In the genomic region with DNA sequence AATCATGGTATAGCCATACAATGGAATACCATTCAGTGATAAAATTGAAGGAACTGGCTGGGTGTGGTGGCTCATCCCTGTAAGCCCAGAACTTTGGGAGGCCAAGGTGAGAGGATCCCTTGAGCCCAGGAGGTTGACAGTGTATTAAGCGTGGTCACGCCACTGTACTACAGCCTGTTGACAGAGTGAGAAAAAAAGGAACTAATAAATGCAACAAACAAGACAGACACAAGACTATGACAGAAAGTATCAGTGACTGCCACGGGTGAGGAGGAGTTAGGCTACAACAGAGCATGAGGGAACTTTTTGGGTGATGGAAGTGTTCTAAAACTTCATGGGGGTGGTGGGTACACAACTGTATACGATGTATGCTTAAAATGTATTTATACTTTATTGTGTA, we compare ENCODE assay signal across 10 cellular contexts. TPM values are rescaled to one million over a fixed set of nuclear protein-coding genes. Genes with fewer than 3 reads are reported as not detected.
DNase-seq lines count a peak whose midpoint lies in the region; TF ChIP-seq lines count a peak whose summit lies in the region.
"Had no signal": no experiment of that assay in that cellular context is flagged by ENCODE, and none has a peak within 500 bp of the region (broad histone marks: within the 10 kb centered on the region; RNA-seq: fewer than 3 reads in every experiment).

No MANE protein-coding gene starts in this region.

- H3K79me2 ChIP-seq in DOHH2 (ENCODE audit: control insufficient read depth, low read length) = peaks cover 74% of the 10 kb centered on the region

- H3K4me3 Mint-ChIP-seq in nephron progenitor cell = peak overlapping the region; percentile 98

- H3K4me1 ChIP-seq in DOHH2 (ENCODE audit: control insufficient read depth, low read length) = peaks cover 35% of the 10 kb centered on the region
- peaks cover 29% of the 10 kb centered on the region for H3K4me1 ChIP-seq in adipocyte (ENCODE audit: control insufficient read depth, insufficient read depth, low read length)

- no peak overlapping the region for H3K27ac Mint-ChIP-seq in nephron progenitor cell

- no peak for TF ChIP-seq CTCF in DOHH2 (IDR thresholded peaks at IDR 0.05; ENCODE audit: low read depth, low read length, poor library complexity, severe bottlenecking)
- TF ChIP-seq CTCF in HL-60 (IDR thresholded peaks at IDR 0.05; ENCODE audit: insufficient read depth, low read length) = no peak
- no peak for TF ChIP-seq CTCF in nephron progenitor cell (IDR thresholded peaks at IDR 0.05)

- H3K27ac ChIP-seq in DOHH2 (ENCODE audit: low read depth, low read length) (no peak overlapping the region), HL-60 (replicated peaks) (no peak overlapping the region)

- no peaks in the 10 kb centered on the region for H3K9me2 ChIP-seq in DOHH2 (replicated peaks; ENCODE audit: control insufficient read depth, low read length)

- H3K9ac ChIP-seq in adipocyte (ENCODE audit: low read length) = peak overlapping the region; percentile 99

- peaks cover 6% of the 10 kb centered on the region; the same call in 1 of the 2 replicates for H4K20me1 ChIP-seq in DOHH2 (ENCODE audit: control insufficient read depth, insufficient read depth, low read depth, low read length)

- peaks cover 20% of the 10 kb centered on the region for H3K36me3 ChIP-seq in DOHH2 (ENCODE audit: control insufficient read depth, low read length)
- peaks cover 5% of the 10 kb centered on the region for H3K36me3 ChIP-seq in adipocyte (ENCODE audit: control insufficient read depth, insufficient read depth, low read length, severe bottlenecking)

- peaks cover 3% of the 10 kb centered on the region for H3K9me3 Mint-ChIP-seq in nephron progenitor cell

- no peaks in the 10 kb centered on the region for H3K9me3 ChIP-seq in DOHH2 (ENCODE audit: control insufficient read depth, insufficient read depth, low read length)
- no peaks in the 10 kb centered on the region for H3K9me3 ChIP-seq in adipocyte (ENCODE audit: control insufficient read depth, low read length)
- H3K9me3 ChIP-seq: body of pancreas had no signal

- no peaks in the 10 kb centered on the region for H3K27me3 ChIP-seq in DOHH2 (ENCODE audit: control insufficient read depth, low read length)
- H3K27me3 ChIP-seq in HL-60 (ENCODE audit: insufficient read depth, poor library complexity, severe bottlenecking) = no peaks in the 10 kb centered on the region
- no peaks in the 10 kb centered on the region for H3K27me3 ChIP-seq in adipocyte (replicated peaks; ENCODE audit: control insufficient read depth, insufficient read depth, low read length)
- H3K27me3 ChIP-seq: body of pancreas had no signal

- peaks cover 2% of the 10 kb centered on the region for H3K27me3 Mint-ChIP-seq in nephron progenitor cell (ENCODE audit: low read depth, poor library complexity)

- peak overlapping the region; percentile 82 for H3K4me3 ChIP-seq in DOHH2 (ENCODE audit: low read length)
- H3K4me3 ChIP-seq in HL-60 (replicated peaks; ENCODE audit: insufficient read depth, low read length) = peak overlapping the region; percentile 72
- peak overlapping the region; percentile 90 for H3K4me3 ChIP-seq in adipocyte (ENCODE audit: low read length)
- H3K4me3 ChIP-seq: body of pancreas had no signal

- intact Hi-C loops in posterior vena cava (cut with DNase I) = no loop called here

- peaks cover 27% of the 10 kb centered on the region for H3K4me1 Mint-ChIP-seq in nephron progenitor cell

- H3F3A ChIP-seq in DOHH2 (ENCODE audit: control insufficient read depth, insufficient read depth) = no peaks in the 10 kb centered on the region

- peaks cover 3% of the 10 kb centered on the region for H3K36me3 Mint-ChIP-seq in nephron progenitor cell (ENCODE audit: low read depth)

- peak overlapping the region; percentile 81 for H3K4me2 ChIP-seq in DOHH2 (ENCODE audit: low read length)

- DNase-seq in HL-60 (ENCODE audit: low read depth in 1 of 2, low spot score in 1 of 2) (peak in 1 of 2 experiments; percentile 27), adipocyte (ENCODE audit: low read depth) (no peak), nephron progenitor cell (no peak), C1 segment of cervical spinal cord (lab: John Stamatoyannopoulos, UW) (no peak), COR-L47 (lab: John Stamatoyannopoulos, UW) (no peak), superior temporal gyrus (ENCODE audit: extremely low spot score) (no peak), posterior vena cava (ENCODE audit: low spot score) (no peak)
- DNase-seq: body of pancreas, SHP77 treated with DMSO at 0.1 percent for 48 hours had no signal

RNA-seq across cellular contexts. Expression of a gene that starts 2.2 kb away (rescaled TPM):
- total RNA-seq in posterior vena cava = 10 to 100 TPM; 34.1 to 39.5 TPM
